In genomic region chr5:113612060-113612496, GRCh38 we compare ENCODE assay signal across 8 cellular contexts.
A peak's percentile ranks its signal among the peaks of the same experiment; 100 is the strongest.
DNase-seq lines count a peak whose midpoint lies in the region; ATAC-seq, FAIRE-seq and TF ChIP-seq lines count a peak whose summit lies in the region.

No MANE protein-coding gene starts in this region.

- H2AFZ ChIP-seq in Loucy (ENCODE audit: low read length): no peak overlapping the region

- no peaks in the 10 kb centered on the region for H3F3A ChIP-seq in Loucy (ENCODE audit: low read depth)

- POLR2A ChIA-PET in activated naive CD8-positive, alpha-beta T cell treated with anti-CD3 and anti-CD28 coated beads, Interleukin-2, amount 10 ng/mL, durations not matched to agents 7 days and 5 days (lab: Charles Lee): interaction anchor here (0.6 to 0.7 kb wide), 2 partner anchors 28 to 728 kb away, joined by 3 to 8 read pairs; no protein-coding TSS in a partner anchor
- POLR2A ChIA-PET in activated B cell treated with CpG ODN at 0.5 μM for 24 hours (lab: Charles Lee): no interaction called here

- H3K79me2 ChIP-seq in Loucy (ENCODE audit: insufficient read depth, low read length): no peaks in the 10 kb centered on the region

- peaks cover 16% of the 10 kb centered on the region for H3K27me3 Mint-ChIP-seq in activated naive CD8-positive, alpha-beta T cell treated with anti-CD3 and anti-CD28 coated beads, Interleukin-2, amount 10 ng/mL, durations not matched to agents 7 days and 5 days
- H3K27me3 Mint-ChIP-seq in activated naive CD8-positive, alpha-beta T cell treated with anti-CD3 and anti-CD28 coated beads for 36 hours: peaks cover 27% of the 10 kb centered on the region
- peaks cover 24% of the 10 kb centered on the region for H3K27me3 Mint-ChIP-seq in activated B cell treated with CpG ODN at 0.5 μM for 24 hours
- peaks cover 28% of the 10 kb centered on the region for H3K27me3 Mint-ChIP-seq in activated T-cell treated with anti-CD3 and anti-CD28 coated beads, Interleukin-2, amount 50 U/mL, for 24 hours

- no peak overlapping the region for H3K27ac ChIP-seq in left ventricle myocardium inferior (replicated peaks)
- no peak overlapping the region for H3K27ac ChIP-seq in stomach

- H3K36me3 ChIP-seq in Loucy (ENCODE audit: insufficient read depth, low read length): no peaks in the 10 kb centered on the region
- no peaks in the 10 kb centered on the region for H3K36me3 ChIP-seq in left ventricle myocardium inferior
- no peaks in the 10 kb centered on the region for H3K36me3 ChIP-seq in stomach

- peak; percentile 60 for ATAC-seq in activated naive CD8-positive, alpha-beta T cell treated with anti-CD3 and anti-CD28 coated beads, Interleukin-2, amount 10 ng/mL, durations not matched to agents 7 days and 5 days (ENCODE audit: low read depth)
- peak; percentile 52 for ATAC-seq in activated B cell treated with CpG ODN at 0.5 μM for 24 hours (ENCODE audit: low read depth)

- no peaks in the 10 kb centered on the region for H3K36me3 Mint-ChIP-seq in activated naive CD8-positive, alpha-beta T cell treated with anti-CD3 and anti-CD28 coated beads, Interleukin-2, amount 10 ng/mL, durations not matched to agents 7 days and 5 days
- H3K36me3 Mint-ChIP-seq in activated naive CD8-positive, alpha-beta T cell treated with anti-CD3 and anti-CD28 coated beads for 36 hours: no peaks in the 10 kb centered on the region
- H3K36me3 Mint-ChIP-seq in activated B cell treated with CpG ODN at 0.5 μM for 24 hours (ENCODE audit: low read depth): no peaks in the 10 kb centered on the region
- H3K36me3 Mint-ChIP-seq in activated T-cell treated with anti-CD3 and anti-CD28 coated beads, Interleukin-2, amount 50 U/mL, for 24 hours (ENCODE audit: low read depth): no peaks in the 10 kb centered on the region

- CTCF ChIA-PET in activated B cell treated with CpG ODN at 0.5 μM for 24 hours (lab: Charles Lee): interaction anchor here (0.6 to 2.3 kb wide), 17 partner anchors 10 to 1962 kb away, joined by 3 to 51 read pairs (median 3); no protein-coding TSS in a partner anchor

- intact Hi-C loops in activated B cell treated with CpG ODN at 0.5 μM for 24 hours (cut with micrococcal nuclease) (loop anchor here (1.0 to 10.0 kb wide), 5 partner anchors 838 to 1975 kb away; no protein-coding TSS in a partner anchor), left ventricle myocardium inferior (cut with micrococcal nuclease) (no loop called here), stomach (cut with DNase I; ENCODE audit: low total_unique reads) (no loop called here)

- peak; percentile 60 for TF ChIP-seq CTCF in Loucy (conservative IDR thresholded peaks at IDR 0.05; ENCODE audit: low read length)
- TF ChIP-seq CTCF in activated B cell treated with CpG ODN at 0.5 μM for 24 hours (IDR thresholded peaks at IDR 0.05): no peak
- TF ChIP-seq CTCF in left ventricle myocardium inferior (IDR thresholded peaks at IDR 0.05; ENCODE audit: borderline replicate concordance): peak; percentile 74
- TF ChIP-seq CTCF in stomach (IDR thresholded peaks at IDR 0.05): peak in 5 of 7 experiments; percentile 24 to 64 (median 40)

- H3K4me3 ChIP-seq in Loucy (ENCODE audit: low read length, poor library complexity, severe bottlenecking) (no peak overlapping the region), left ventricle myocardium inferior (no peak overlapping the region), stomach (no peak overlapping the region)

- no peak for DNase-seq in activated naive CD8-positive, alpha-beta T cell treated with anti-CD3 and anti-CD28 coated beads, Interleukin-2, amount 10 ng/mL, durations not matched to agents 7 days and 5 days
- no peak for DNase-seq in activated naive CD8-positive, alpha-beta T cell treated with anti-CD3 and anti-CD28 coated beads for 36 hours
- DNase-seq in H54 (ENCODE audit: insufficient read length, low spot score): peak; percentile 26
- no peak for DNase-seq in activated B cell treated with CpG ODN at 0.5 μM for 24 hours
- DNase-seq in left ventricle myocardium inferior: no peak
- DNase-seq in stomach: no peak
- DNase-seq in activated T-cell treated with anti-CD3 and anti-CD28 coated beads, Interleukin-2, amount 50 U/mL, for 24 hours: no peak

- WGBS in stomach, 5 donors: 0 to 3% (median 2%) methylated on average over 4 of the region's 4 CpGs

- peaks cover 2% of the 10 kb centered on the region for H3K9me3 Mint-ChIP-seq in activated naive CD8-positive, alpha-beta T cell treated with anti-CD3 and anti-CD28 coated beads, Interleukin-2, amount 10 ng/mL, durations not matched to agents 7 days and 5 days
- no peaks in the 10 kb centered on the region for H3K9me3 Mint-ChIP-seq in activated naive CD8-positive, alpha-beta T cell treated with anti-CD3 and anti-CD28 coated beads for 36 hours
- no peaks in the 10 kb centered on the region for H3K9me3 Mint-ChIP-seq in activated B cell treated with CpG ODN at 0.5 μM for 24 hours
- no peaks in the 10 kb centered on the region for H3K9me3 Mint-ChIP-seq in activated T-cell treated with anti-CD3 and anti-CD28 coated beads, Interleukin-2, amount 50 U/mL, for 24 hours

- no peak overlapping the region for H3K9ac ChIP-seq in Loucy (ENCODE audit: low read depth, low read length, poor library complexity, severe bottlenecking)

- no peaks in the 10 kb centered on the region for H3K9me2 ChIP-seq in Loucy (replicated peaks; ENCODE audit: low read depth, low read length)

- H4K20me1 ChIP-seq in Loucy (ENCODE audit: insufficient read depth, low read length, poor library complexity, severe bottlenecking): no peaks in the 10 kb centered on the region

- TF ChIP-seq EP300 in stomach (IDR thresholded peaks at IDR 0.05): no peak

- H3K27me3 ChIP-seq in Loucy (ENCODE audit: insufficient read depth, low read length, poor library complexity, severe bottlenecking): no peaks in the 10 kb centered on the region
- H3K27me3 ChIP-seq in left ventricle myocardium inferior (ENCODE audit: low read depth): no peaks in the 10 kb centered on the region
- H3K27me3 ChIP-seq in stomach: peaks cover 0 to 13% (median 0%) of the 10 kb centered on the region in 3 donors

- peaks cover 10% of the 10 kb centered on the region for H3K4me1 Mint-ChIP-seq in activated naive CD8-positive, alpha-beta T cell treated with anti-CD3 and anti-CD28 coated beads, Interleukin-2, amount 10 ng/mL, durations not matched to agents 7 days and 5 days
- peaks cover 4% of the 10 kb centered on the region for H3K4me1 Mint-ChIP-seq in activated naive CD8-positive, alpha-beta T cell treated with anti-CD3 and anti-CD28 coated beads for 36 hours
- no peaks in the 10 kb centered on the region for H3K4me1 Mint-ChIP-seq in activated B cell treated with CpG ODN at 0.5 μM for 24 hours
- H3K4me1 Mint-ChIP-seq in activated T-cell treated with anti-CD3 and anti-CD28 coated beads, Interleukin-2, amount 50 U/mL, for 24 hours (ENCODE audit: low read depth): peaks cover 7% of the 10 kb centered on the region

- H3K4me1 ChIP-seq in Loucy (ENCODE audit: insufficient read depth, low read length, poor library complexity, severe bottlenecking) (no peaks in the 10 kb centered on the region), left ventricle myocardium inferior (no peaks in the 10 kb centered on the region), stomach (no peaks in the 10 kb centered on the region)

- H3K27ac Mint-ChIP-seq in activated naive CD8-positive, alpha-beta T cell treated with anti-CD3 and anti-CD28 coated beads, Interleukin-2, amount 10 ng/mL, durations not matched to agents 7 days and 5 days: no peak overlapping the region
- no peak overlapping the region for H3K27ac Mint-ChIP-seq in activated naive CD8-positive, alpha-beta T cell treated with anti-CD3 and anti-CD28 coated beads for 36 hours
- H3K27ac Mint-ChIP-seq in activated B cell treated with CpG ODN at 0.5 μM for 24 hours: no peak overlapping the region
- no peak overlapping the region for H3K27ac Mint-ChIP-seq in activated T-cell treated with anti-CD3 and anti-CD28 coated beads, Interleukin-2, amount 50 U/mL, for 24 hours

- H3K9me3 ChIP-seq in Loucy (ENCODE audit: insufficient read depth, low read depth, low read length) (no peaks in the 10 kb centered on the region), left ventricle myocardium inferior (replicated peaks) (no peaks in the 10 kb centered on the region), stomach (no peaks in the 10 kb centered on the region)

- no peak overlapping the region for H3K4me3 Mint-ChIP-seq in activated naive CD8-positive, alpha-beta T cell treated with anti-CD3 and anti-CD28 coated beads, Interleukin-2, amount 10 ng/mL, durations not matched to agents 7 days and 5 days
- H3K4me3 Mint-ChIP-seq in activated naive CD8-positive, alpha-beta T cell treated with anti-CD3 and anti-CD28 coated beads for 36 hours: no peak overlapping the region
- no peak overlapping the region for H3K4me3 Mint-ChIP-seq in activated B cell treated with CpG ODN at 0.5 μM for 24 hours
- H3K4me3 Mint-ChIP-seq in activated T-cell treated with anti-CD3 and anti-CD28 coated beads, Interleukin-2, amount 50 U/mL, for 24 hours: no peak overlapping the region

- FAIRE-seq in H54 (lab: Jason Lieb, UNC): peak; percentile 62

- peak overlapping the region; percentile 34 for H3K4me2 ChIP-seq in Loucy (ENCODE audit: low read depth, low read length, poor library complexity, severe bottlenecking)

- no peak for TF ChIP-seq POLR2A in H54 (IDR thresholded peaks at IDR 0.05; ENCODE audit: low read depth, low read length)
- TF ChIP-seq POLR2A in stomach (IDR thresholded peaks at IDR 0.05): no peak
